ENCODE assay signal across 35 cellular contexts in genomic region chr4:6414578-6414977, GRCh38. TPM values are rescaled to one million over a fixed set of nuclear protein-coding genes. Genes with fewer than 3 reads are reported as not detected.
"Had no signal": no experiment of that assay in that cellular context is flagged by ENCODE, and none has a peak within 500 bp of the region (broad histone marks: within the 10 kb centered on the region; RNA-seq: fewer than 3 reads in every experiment).

No MANE protein-coding gene starts in this region.

- H3K27me3 Mint-ChIP-seq: activated CD4-positive, alpha-beta T cell treated with anti-CD3 and anti-CD28 coated beads, Interleukin-2, amount 10 ng/mL, durations not matched to agents 24 days and 14 days; activated naive CD4-positive, alpha-beta T cell treated with anti-CD3 and anti-CD28 coated beads, Interleukin-2, amount 50 U/mL, for 24 hours; activated naive CD8-positive, alpha-beta T cell treated with anti-CD3 and anti-CD28 coated beads, Interleukin-2, amount 10 ng/mL, durations not matched to agents 7 days and 5 days had no signal

- H3K9me3 ChIP-seq: ascending aorta had no signal

- ATAC-seq: activated CD8-positive, alpha-beta memory T cell treated with anti-CD3 and anti-CD28 coated beads, Interleukin-2, amount 10 ng/mL, durations not matched to agents 7 days and 5 days; activated CD8-positive, alpha-beta T cell treated with anti-CD3 and anti-CD28 coated beads, Interleukin-2, amount 10 ng/mL, durations not matched to agents 7 days and 5 days; activated naive CD8-positive, alpha-beta T cell treated with anti-CD3 and anti-CD28 coated beads, Interleukin-2, amount 50 U/mL, for 24 hours had no signal

- H3K4me1 ChIP-seq: ascending aorta had no signal

- H3K9me3 Mint-ChIP-seq: activated naive CD4-positive, alpha-beta T cell treated with anti-CD3 and anti-CD28 coated beads, Interleukin-2, amount 10 ng/mL, durations not matched to agents 7 days and 5 days; activated naive CD4-positive, alpha-beta T cell treated with anti-CD3 and anti-CD28 coated beads, Interleukin-2, amount 50 U/mL, for 24 hours; activated T-cell treated with anti-CD3 and anti-CD28 coated beads, Interleukin-2, amount 50 U/mL, for 24 hours; activated T-helper 2 cell treated with anti-CD3 and anti-CD28 coated beads, Interferon-gamma antibody, Interleukin-2, Interleukin-4, amounts not matched to agents 10 μg/mL and 5 μg/mL and 100 μg/mL, durations not matched to agents 14 hours and 24 hours and 36 hours; brain; central memory CD8-positive, alpha-beta T cell; T-helper 1 cell treated with Interleukin-12 subunit alpha and Interleukin-12 subunit beta and Interleukin-4 antibody, amounts not matched to agents 30 μg/mL and 1 μg/mL, for 36 hours; T-helper 2 cell treated with Interferon-gamma antibody and Interleukin-4, amounts not matched to agents 5 μg/mL and 100 μg/mL, for 36 hours had no signal

- H3K36me3 Mint-ChIP-seq: activated CD8-positive, alpha-beta memory T cell treated with anti-CD3 and anti-CD28 coated beads, Interleukin-2, amount 10 ng/mL, durations not matched to agents 7 days and 5 days; activated naive CD4-positive, alpha-beta T cell treated with anti-CD3 and anti-CD28 coated beads, Interleukin-2, amount 10 ng/mL, durations not matched to agents 7 days and 5 days; activated naive CD4-positive, alpha-beta T cell treated with anti-CD3 and anti-CD28 coated beads, Interleukin-2, amount 50 U/mL, for 24 hours; activated naive CD8-positive, alpha-beta T cell; activated naive CD8-positive, alpha-beta T cell treated with anti-CD3 and anti-CD28 coated beads, Interleukin-2, amount 10 ng/mL, durations not matched to agents 7 days and 5 days; brain had no signal

- H3K4me1 Mint-ChIP-seq: activated B cell treated with CpG ODN at 0.5 μM for 24 hours; activated CD4-positive, alpha-beta memory T cell treated with anti-CD3 and anti-CD28 coated beads, Interleukin-2, amount 10 ng/mL, durations not matched to agents 7 days and 5 days; activated CD4-positive, alpha-beta T cell treated with anti-CD3 and anti-CD28 coated beads, Interleukin-2, amount 10 ng/mL, durations not matched to agents 24 days and 14 days; activated CD8-positive, alpha-beta memory T cell treated with anti-CD3 and anti-CD28 coated beads, Interleukin-2, amount 10 ng/mL, durations not matched to agents 7 days and 5 days; activated naive CD4-positive, alpha-beta T cell treated with anti-CD3 and anti-CD28 coated beads, Interleukin-2, amount 10 ng/mL, durations not matched to agents 7 days and 5 days; activated naive CD4-positive, alpha-beta T cell treated with anti-CD3 and anti-CD28 coated beads, Interleukin-2, amount 50 U/mL, for 24 hours; activated naive CD8-positive, alpha-beta T cell treated with anti-CD3 and anti-CD28 coated beads, Interleukin-2, amount 10 ng/mL, durations not matched to agents 7 days and 5 days; activated naive CD8-positive, alpha-beta T cell treated with anti-CD3 and anti-CD28 coated beads, Interleukin-2, amount 50 U/mL, for 24 hours; central memory CD8-positive, alpha-beta T cell had no signal

- DNase-seq: activated B cell treated with CpG ODN at 0.5 μM for 24 hours; activated CD4-positive, alpha-beta memory T cell treated with anti-CD3 and anti-CD28 coated beads, Interleukin-2, amount 10 ng/mL, durations not matched to agents 7 days and 5 days; activated CD4-positive, alpha-beta T cell treated with anti-CD3 and anti-CD28 coated beads for 4 hours; activated CD4-positive, alpha-beta T cell treated with anti-CD3 and anti-CD28 coated beads, Interleukin-2, amount 10 ng/mL, durations not matched to agents 24 days and 14 days; activated CD4-positive, alpha-beta T cell treated with anti-CD3 and anti-CD28 coated beads, Interleukin-2, amount 50 U/mL, for 48 hours; activated CD4-positive, CD25-positive, alpha-beta regulatory T cell treated with anti-CD3 and anti-CD28 coated beads, Interleukin-2, amount 50 U/mL, for 72 hours; activated CD8-positive, alpha-beta memory T cell treated with anti-CD3 and anti-CD28 coated beads for 24 hours; activated CD8-positive, alpha-beta memory T cell treated with anti-CD3 and anti-CD28 coated beads, Interleukin-2, amount 10 ng/mL, durations not matched to agents 7 days and 5 days; activated CD8-positive, alpha-beta memory T cell treated with anti-CD3 and anti-CD28 coated beads, Interleukin-2, amount 50 U/mL, for 48 hours; activated CD8-positive, alpha-beta T cell treated with anti-CD3 and anti-CD28 coated beads, Interleukin-2, amount 10 ng/mL, durations not matched to agents 7 days and 5 days; activated effector memory CD4-positive, alpha-beta T cell treated with Interleukin-2 at 50 U/mL for 16 hours; activated gamma-delta T cell; activated naive CD4-positive, alpha-beta T cell treated with anti-CD3 and anti-CD28 coated beads, Interleukin-2, amount 10 ng/mL, durations not matched to agents 7 days and 5 days; activated naive CD4-positive, alpha-beta T cell treated with Interleukin-2 at 50 U/mL for 16 hours; activated naive CD8-positive, alpha-beta T cell treated with anti-CD3 and anti-CD28 coated beads, Interleukin-2, amount 50 U/mL, for 24 hours; activated T-cell treated with anti-CD3 and anti-CD28 coated beads, Interleukin-2, amount 50 U/mL, for 24 hours; activated T-cell treated with anti-CD3 and anti-CD28 coated beads, Interleukin-2, amount 50 U/mL, for 48 hours; anterior cingulate cortex; caudate nucleus; T-helper 1 cell; T-helper 2 cell; T-helper 9 cell had no signal

- H3K27me3 ChIP-seq: ascending aorta, cardiac muscle cell had no signal

- H3K27ac Mint-ChIP-seq: activated B cell treated with CpG ODN at 0.5 μM for 24 hours; activated CD4-positive, alpha-beta memory T cell treated with anti-CD3 and anti-CD28 coated beads, Interleukin-2, amount 10 ng/mL, durations not matched to agents 7 days and 5 days; activated CD4-positive, alpha-beta T cell treated with anti-CD3 and anti-CD28 coated beads, Interleukin-2, amount 10 ng/mL, durations not matched to agents 24 days and 14 days; activated CD8-positive, alpha-beta memory T cell treated with anti-CD3 and anti-CD28 coated beads, Interleukin-2, amount 10 ng/mL, durations not matched to agents 7 days and 5 days; activated CD8-positive, alpha-beta T cell treated with anti-CD3 and anti-CD28 coated beads, Interleukin-2, amount 10 ng/mL, durations not matched to agents 7 days and 5 days; activated naive CD4-positive, alpha-beta T cell treated with anti-CD3 and anti-CD28 coated beads, Interleukin-2, amount 10 ng/mL, durations not matched to agents 7 days and 5 days; activated naive CD4-positive, alpha-beta T cell treated with anti-CD3 and anti-CD28 coated beads, Interleukin-2, amount 50 U/mL, for 24 hours; activated naive CD8-positive, alpha-beta T cell; activated naive CD8-positive, alpha-beta T cell treated with anti-CD3 and anti-CD28 coated beads, Interleukin-2, amount 10 ng/mL, durations not matched to agents 7 days and 5 days; activated naive CD8-positive, alpha-beta T cell treated with anti-CD3 and anti-CD28 coated beads, Interleukin-2, amount 50 U/mL, for 24 hours; activated T-cell treated with anti-CD3 and anti-CD28 coated beads, Interleukin-2, amount 50 U/mL, for 24 hours; activated T-helper 2 cell treated with anti-CD3 and anti-CD28 coated beads, Interferon-gamma antibody, Interleukin-2, Interleukin-4, amounts not matched to agents 10 μg/mL and 5 μg/mL and 100 μg/mL, durations not matched to agents 14 hours and 24 hours and 36 hours; T-helper 1 cell treated with Interleukin-12 subunit alpha and Interleukin-12 subunit beta and Interleukin-4 antibody, amounts not matched to agents 30 μg/mL and 1 μg/mL, for 36 hours; T-helper 2 cell treated with Interferon-gamma antibody and Interleukin-4, amounts not matched to agents 5 μg/mL and 100 μg/mL, for 36 hours had no signal

- H3K36me3 ChIP-seq: ascending aorta, cardiac muscle cell had no signal

- H3K4me3 Mint-ChIP-seq: activated B cell treated with CpG ODN at 0.5 μM for 24 hours; activated CD4-positive, alpha-beta memory T cell treated with anti-CD3 and anti-CD28 coated beads, Interleukin-2, amount 10 ng/mL, durations not matched to agents 7 days and 5 days; activated CD4-positive, alpha-beta T cell treated with anti-CD3 and anti-CD28 coated beads, Interleukin-2, amount 10 ng/mL, durations not matched to agents 24 days and 14 days; activated CD8-positive, alpha-beta memory T cell treated with anti-CD3 and anti-CD28 coated beads, Interleukin-2, amount 10 ng/mL, durations not matched to agents 7 days and 5 days; activated CD8-positive, alpha-beta T cell treated with anti-CD3 and anti-CD28 coated beads, Interleukin-2, amount 10 ng/mL, durations not matched to agents 7 days and 5 days; activated naive CD4-positive, alpha-beta T cell treated with anti-CD3 and anti-CD28 coated beads, Interleukin-2, amount 10 ng/mL, durations not matched to agents 7 days and 5 days; activated naive CD4-positive, alpha-beta T cell treated with anti-CD3 and anti-CD28 coated beads, Interleukin-2, amount 50 U/mL, for 24 hours; activated naive CD8-positive, alpha-beta T cell; activated naive CD8-positive, alpha-beta T cell treated with anti-CD3 and anti-CD28 coated beads, Interleukin-2, amount 10 ng/mL, durations not matched to agents 7 days and 5 days; activated naive CD8-positive, alpha-beta T cell treated with anti-CD3 and anti-CD28 coated beads, Interleukin-2, amount 50 U/mL, for 24 hours; activated T-cell treated with anti-CD3 and anti-CD28 coated beads, Interleukin-2, amount 50 U/mL, for 24 hours; brain; central memory CD8-positive, alpha-beta T cell; T-helper 1 cell treated with Interleukin-12 subunit alpha and Interleukin-12 subunit beta and Interleukin-4 antibody, amounts not matched to agents 30 μg/mL and 1 μg/mL, for 36 hours; T-helper 2 cell treated with Interferon-gamma antibody and Interleukin-4, amounts not matched to agents 5 μg/mL and 100 μg/mL, for 36 hours had no signal

- H3K27ac ChIP-seq: ascending aorta, cardiac muscle cell, VCaP had no signal

- H3K4me3 ChIP-seq: ascending aorta, cardiac muscle cell had no signal

- FAIRE-seq: bronchial epithelial cell, TTC549 had no signal

RNA-seq across cellular contexts. Expression of gene PPP2R2C, which starts 57.8 kb away (rescaled TPM):
- total RNA-seq: activated B cell treated with CpG ODN at 0.5 μM for 24 hours; activated CD4-positive, alpha-beta memory T cell treated with anti-CD3 and anti-CD28 coated beads, Interleukin-2, amount 10 ng/mL, durations not matched to agents 7 days and 5 days; activated CD4-positive, alpha-beta T cell treated with anti-CD3 and anti-CD28 coated beads, Interleukin-2, amount 10 ng/mL, durations not matched to agents 24 days and 14 days; activated CD8-positive, alpha-beta memory T cell treated with anti-CD3 and anti-CD28 coated beads, Interleukin-2, amount 10 ng/mL, durations not matched to agents 7 days and 5 days; activated CD8-positive, alpha-beta T cell treated with anti-CD3 and anti-CD28 coated beads, Interleukin-2, amount 10 ng/mL, durations not matched to agents 7 days and 5 days; activated naive CD8-positive, alpha-beta T cell treated with anti-CD3 and anti-CD28 coated beads, Interleukin-2, amount 10 ng/mL, durations not matched to agents 7 days and 5 days; activated T-helper 2 cell treated with anti-CD3 and anti-CD28 coated beads, Interferon-gamma antibody, Interleukin-2, Interleukin-4, amounts not matched to agents 10 μg/mL and 5 μg/mL and 100 μg/mL, durations not matched to agents 14 hours and 24 hours and 36 hours; cardiac muscle cell had no signal
- polyA plus RNA-seq: cardiac muscle cell had no signal
